ENCODE assay signal across 8 cellular contexts in genomic region chr4:139555705-139556070, GRCh38. TPM values are rescaled to one million over a fixed set of nuclear protein-coding genes. Genes with fewer than 3 reads are reported as not detected.
A peak's percentile ranks its signal among the peaks of the same experiment; 100 is the strongest.
DNase-seq lines count a peak whose midpoint lies in the region; ATAC-seq and TF ChIP-seq lines count a peak whose summit lies in the region.

No MANE protein-coding gene starts in this region.

- in situ Hi-C loops in GM23248 (cut with MboI), result no loop called here

- H3K9me3 ChIP-seq in GM23248 (ENCODE audit: low read depth) (no peaks in the 10 kb centered on the region), OCI-LY1 (ENCODE audit: low read length) (no peaks in the 10 kb centered on the region), upper lobe of right lung (no peaks in the 10 kb centered on the region)

- H3K4me2 ChIP-seq in GM23248 (ENCODE audit: unreplicated experiment), result peak overlapping the region; percentile 98
- peak overlapping the region; percentile 76 for H3K4me2 ChIP-seq in OCI-LY1 (ENCODE audit: low read length)

- DNase-seq in ELR (ENCODE audit: low read depth), result peak; percentile 60
- peak; percentile 78 for DNase-seq in GM23248
- peak in 7 of 10 donors; percentile 14 to 73 (median 46) for DNase-seq in dorsolateral prefrontal cortex
- peak; percentile 91 for DNase-seq in mesenteric fat pad (ENCODE audit: low spot score)
- DNase-seq in upper lobe of right lung, result peak; percentile 87
- no peak for DNase-seq in NCI-H146 (lab: John Stamatoyannopoulos, UW)
- DNase-seq in NCI-H187 (lab: John Stamatoyannopoulos, UW), result no peak

- intact Hi-C loops in dorsolateral prefrontal cortex (cut with DNase I), result loop anchor here (2.0 to 10.0 kb wide), 5 partner anchors 33 to 473 kb away; partner anchors contain the start of genes NAA15 (in 2 of the 2), NDUFC1 (in 2 of the 2), RAB33B (in 2 of the 2) and ELF2 (in 1 of the 2)
- intact Hi-C loops in upper lobe of right lung (cut with DNase I), result no loop called here

- peak overlapping the region; percentile 88 for H3K4me3 ChIP-seq in GM23248
- peak overlapping the region; percentile 87 for H3K4me3 ChIP-seq in OCI-LY1 (ENCODE audit: low read depth, low read length, poor library complexity, severe bottlenecking)
- peak overlapping the region; percentile 76 to 99 (median 92) for H3K4me3 ChIP-seq in dorsolateral prefrontal cortex
- H3K4me3 ChIP-seq in upper lobe of right lung, result peak overlapping the region; percentile 94

- H3F3A ChIP-seq in GM23248 (ENCODE audit: insufficient read depth) (peaks cover 23% of the 10 kb centered on the region), OCI-LY1 (ENCODE audit: insufficient read depth, low read length) (peaks cover 4% of the 10 kb centered on the region; the same call in 1 of the 2 replicates)

- H3K9ac ChIP-seq in GM23248 (peak overlapping the region; percentile 94), OCI-LY1 (ENCODE audit: low read length) (peak overlapping the region; percentile 71)

- WGBS in GM23248 (ENCODE audit: low coverage in 1 of 2, low lambda C conversion rate in 2 of 2, missing lambda C conversion rate in 2 of 2), 2 experiments, result 1% methylated on average over 28 to 34 of the region's 49 CpGs

- H3K4me1 ChIP-seq in GM23248 (ENCODE audit: insufficient read depth), result peaks cover 38% of the 10 kb centered on the region
- H3K4me1 ChIP-seq in OCI-LY1 (ENCODE audit: insufficient read depth, low read length, severe bottlenecking), result peaks cover 62% of the 10 kb centered on the region
- peaks cover 53% of the 10 kb centered on the region for H3K4me1 ChIP-seq in upper lobe of right lung

- peak; percentile 53 for ATAC-seq in upper lobe of right lung

- H3K27me3 ChIP-seq in GM23248 (replicated peaks; ENCODE audit: insufficient read depth) (peaks cover 23% of the 10 kb centered on the region), OCI-LY1 (ENCODE audit: insufficient read depth, low read length) (no peaks in the 10 kb centered on the region), dorsolateral prefrontal cortex (no peaks in the 10 kb centered on the region), upper lobe of right lung (no peaks in the 10 kb centered on the region)

- H2AFZ ChIP-seq in GM23248 (peak overlapping the region; percentile 92), OCI-LY1 (ENCODE audit: low read length) (no peak overlapping the region)

- H3K36me3 ChIP-seq in GM23248 (ENCODE audit: low read depth), result no peaks in the 10 kb centered on the region
- H3K36me3 ChIP-seq in OCI-LY1 (ENCODE audit: insufficient read depth, low read length), result no peaks in the 10 kb centered on the region
- H3K36me3 ChIP-seq in upper lobe of right lung, result no peaks in the 10 kb centered on the region

- H3K79me2 ChIP-seq in GM23248 (ENCODE audit: insufficient read depth), result peaks cover 44% of the 10 kb centered on the region
- H3K79me2 ChIP-seq in OCI-LY1 (ENCODE audit: insufficient read depth, low read length), result peaks cover 44% of the 10 kb centered on the region

- peak overlapping the region; percentile 85 for H3K27ac ChIP-seq in GM23248
- H3K27ac ChIP-seq in OCI-LY1 (ENCODE audit: low read depth, low read length, poor library complexity, severe bottlenecking), result peak overlapping the region; percentile 71
- H3K27ac ChIP-seq in dorsolateral prefrontal cortex, result peak overlapping the region; percentile 83 to 99 (median 96)
- H3K27ac ChIP-seq in upper lobe of right lung, result peak overlapping the region; percentile 94

- TF ChIP-seq CTCF in OCI-LY1 (IDR thresholded peaks at IDR 0.05; ENCODE audit: low read length) (no peak), dorsolateral prefrontal cortex (IDR thresholded peaks at IDR 0.05 in 54 of 56, conservative IDR thresholded peaks at IDR 0.05 in 2 of 56; ENCODE audit: low read depth in 1 of 56, partially characterized antibody in 56 of 56) (no peak), upper lobe of right lung (IDR thresholded peaks at IDR 0.05) (no peak)

- H3K9me2 ChIP-seq in GM23248 (ENCODE audit: insufficient read depth), result no peaks in the 10 kb centered on the region
- H3K9me2 ChIP-seq in OCI-LY1 (ENCODE audit: low read depth, low read length), result no peaks in the 10 kb centered on the region

- H4K20me1 ChIP-seq in GM23248 (ENCODE audit: insufficient read depth) (no peaks in the 10 kb centered on the region), OCI-LY1 (ENCODE audit: insufficient read depth, low read length) (no peaks in the 10 kb centered on the region)

RNA-seq across cellular contexts. Expression of gene SETD7, which starts 0.3 kb away (rescaled TPM):
- total RNA-seq in GM23248 (2014; rRNA removed; shearing (Covaris generic)), result 82.5 and 101 TPM in 2 replicates
- polyA plus RNA-seq in GM23248 (2016; fragmentation: Nextera tagmentation; extraction: Ambion mirVana), result 31.6 and 34.0 TPM in 2 replicates
- total RNA-seq in dorsolateral prefrontal cortex (10 to 100 TPM; 30.8 to 54.7 (median 39.4) TPM), mesenteric fat pad (81.0 TPM), upper lobe of right lung (44.9 TPM)

Comparison
In these comparisons a context has a peak if more than half of its experiments do, and no peak if none do; other contexts are left out.
1. DNase-seq: peak in ELR (single experiment), GM23248 (single experiment), dorsolateral prefrontal cortex (7 of 10), mesenteric fat pad (single experiment) and upper lobe of right lung (single experiment); none in NCI-H146 (single experiment) and NCI-H187 (0 of 2).
2. Peak in every context shown above with its lines, with median percentiles within 50 percentile points of each other: H3K27ac ChIP-seq and H3K4me3 ChIP-seq.